In genomic region chr3:43215684-43216336, GRCh38 we compare ENCODE assay signal across 19 cellular contexts.
DNase-seq lines count a peak whose midpoint lies in the region; TF ChIP-seq lines count a peak whose summit lies in the region.
"Had no signal": no experiment of that assay in that cellular context is flagged by ENCODE, and none has a peak within 500 bp of the region (broad histone marks: within the 10 kb centered on the region; RNA-seq: fewer than 3 reads in every experiment).

No MANE protein-coding gene starts in this region.

- CTCF ChIA-PET in activated CD4-positive, alpha-beta memory T cell treated with anti-CD3 and anti-CD28 coated beads, Interleukin-2, amount 10 ng/mL, durations not matched to agents 7 days and 5 days (lab: Charles Lee), result interaction anchor here (1.0 kb wide), 1 partner anchor 162 kb away, joined by 3 read pairs; no protein-coding TSS in a partner anchor

- H3K9me3 Mint-ChIP-seq in CD14-positive monocyte, result no peaks in the 10 kb centered on the region
- no peaks in the 10 kb centered on the region for H3K9me3 Mint-ChIP-seq in activated CD4-positive, alpha-beta memory T cell treated with anti-CD3 and anti-CD28 coated beads, Interleukin-2, amount 10 ng/mL, durations not matched to agents 7 days and 5 days

- no peak overlapping the region for H3K4me3 Mint-ChIP-seq in CD14-positive monocyte
- no peak overlapping the region for H3K4me3 Mint-ChIP-seq in activated CD4-positive, alpha-beta memory T cell treated with anti-CD3 and anti-CD28 coated beads, Interleukin-2, amount 10 ng/mL, durations not matched to agents 7 days and 5 days

- peaks cover 13% of the 10 kb centered on the region for H3K4me1 ChIP-seq in left ventricle myocardium inferior
- H3K4me1 ChIP-seq: BLaER1 had no signal

- TF ChIP-seq CTCF in CD14-positive monocyte (IDR thresholded peaks at IDR 0.05), result peak; percentile 13
- TF ChIP-seq CTCF in GM12873 (IDR thresholded peaks at IDR 0.05; ENCODE audit: insufficient read depth, low read depth, low read length, missing control alignments), result peak; percentile 16
- TF ChIP-seq CTCF in left ventricle myocardium inferior (IDR thresholded peaks at IDR 0.05; ENCODE audit: borderline replicate concordance), result no peak

- H3K27ac Mint-ChIP-seq in CD14-positive monocyte, result no peak overlapping the region
- no peak overlapping the region for H3K27ac Mint-ChIP-seq in activated CD4-positive, alpha-beta memory T cell treated with anti-CD3 and anti-CD28 coated beads, Interleukin-2, amount 10 ng/mL, durations not matched to agents 7 days and 5 days

- peaks cover 5% of the 10 kb centered on the region for H3K4me1 Mint-ChIP-seq in CD14-positive monocyte
- H3K4me1 Mint-ChIP-seq in activated CD4-positive, alpha-beta memory T cell treated with anti-CD3 and anti-CD28 coated beads, Interleukin-2, amount 10 ng/mL, durations not matched to agents 7 days and 5 days, result peaks cover 2% of the 10 kb centered on the region

- H3K4me3 ChIP-seq in left ventricle myocardium inferior, result no peak overlapping the region
- H3K4me3 ChIP-seq: BLaER1, coronary artery had no signal

- intact Hi-C loops in CD14-positive monocyte (cut with micrococcal nuclease), result no loop called here
- intact Hi-C loops in left ventricle myocardium inferior (cut with micrococcal nuclease), result no loop called here

- no peaks in the 10 kb centered on the region for H3K36me3 Mint-ChIP-seq in CD14-positive monocyte
- no peaks in the 10 kb centered on the region for H3K36me3 Mint-ChIP-seq in activated CD4-positive, alpha-beta memory T cell treated with anti-CD3 and anti-CD28 coated beads, Interleukin-2, amount 10 ng/mL, durations not matched to agents 7 days and 5 days (ENCODE audit: low read depth)

- H3K36me3 ChIP-seq in left ventricle myocardium inferior, result no peaks in the 10 kb centered on the region
- H3K36me3 ChIP-seq: BLaER1 had no signal

- DNase-seq in CD14-positive monocyte (ENCODE audit: low spot score), result no peak
- peak; percentile 11 for DNase-seq in SK-N-DZ (ENCODE audit: low spot score)
- peak; percentile 22 for DNase-seq in kidney tubule cell (ENCODE audit: low spot score)
- no peak for DNase-seq in left ventricle myocardium inferior
- DNase-seq in activated CD4-positive, alpha-beta memory T cell treated with anti-CD3 and anti-CD28 coated beads, Interleukin-2, amount 10 ng/mL, durations not matched to agents 7 days and 5 days, result no peak
- DNase-seq in cortex of kidney (lab: John Stamatoyannopoulos, UW), result no peak
- no peak for DNase-seq in activated CD4-positive, alpha-beta T cell treated with anti-CD3 and anti-CD28 coated beads, Interleukin-2, amount 50 U/mL, for 4 hours
- DNase-seq: aorta, GF-D8, GOT3, left cardiac atrium, NCI-H187, NCI-H526, RPMI8226, T-helper 9 cell had no signal

- peaks cover 1 to 3% (median 2%) of the 10 kb centered on the region in 3 donors for H3K27me3 Mint-ChIP-seq in CD14-positive monocyte (ENCODE audit: low read depth in 3 of 3)
- H3K27me3 Mint-ChIP-seq in activated CD4-positive, alpha-beta memory T cell treated with anti-CD3 and anti-CD28 coated beads, Interleukin-2, amount 10 ng/mL, durations not matched to agents 7 days and 5 days, result peaks cover 7% of the 10 kb centered on the region

- no peaks in the 10 kb centered on the region for H3K27me3 ChIP-seq in left ventricle myocardium inferior (ENCODE audit: low read depth)
- H3K27me3 ChIP-seq: BLaER1 had no signal

- no peaks in the 10 kb centered on the region for H3K9me3 ChIP-seq in left ventricle myocardium inferior (replicated peaks)
- H3K9me3 ChIP-seq: BLaER1 had no signal

- no peak overlapping the region for H3K27ac ChIP-seq in left ventricle myocardium inferior (replicated peaks)
- H3K27ac ChIP-seq: BLaER1, coronary artery, KMS-11 had no signal

- POLR2A ChIA-PET in activated CD4-positive, alpha-beta memory T cell treated with anti-CD3 and anti-CD28 coated beads, Interleukin-2, amount 10 ng/mL, durations not matched to agents 7 days and 5 days (lab: Charles Lee), result no interaction called here

Comparison
In these comparisons a context has a peak if more than half of its experiments do, and no peak if none do; other contexts are left out.
1. DNase-seq: peak in SK-N-DZ (single experiment) and kidney tubule cell (single experiment); none in CD14-positive monocyte (single experiment), left ventricle myocardium inferior (single experiment), activated CD4-positive, alpha-beta memory T cell treated with anti-CD3 and anti-CD28 coated beads, Interleukin-2, amount 10 ng/mL, durations not matched to agents 7 days and 5 days (single experiment), cortex of kidney (single experiment) and activated CD4-positive, alpha-beta T cell treated with anti-CD3 and anti-CD28 coated beads, Interleukin-2, amount 50 U/mL, for 4 hours (0 of 2).